In the genomic region with DNA sequence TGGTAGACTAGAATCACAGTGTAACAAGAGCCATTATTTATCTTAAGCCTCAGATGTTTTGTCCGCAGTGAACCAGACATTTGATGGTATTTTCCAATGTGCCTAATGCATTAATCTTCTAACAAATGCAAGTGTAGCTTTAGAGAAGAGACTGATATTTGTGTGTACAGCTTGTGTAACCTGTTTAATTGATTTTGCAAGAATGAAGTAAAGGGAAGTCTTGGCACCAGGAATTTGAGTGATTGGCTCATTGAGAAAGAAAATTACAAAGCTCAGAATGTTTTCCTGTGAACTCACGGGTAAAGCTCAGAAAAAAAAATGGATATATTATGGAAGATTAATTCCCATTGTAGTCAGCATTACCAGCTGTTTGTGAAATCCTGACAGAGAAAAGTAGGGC, we compare ENCODE assay signal across 19 cellular contexts.
"Had no signal": no experiment of that assay in that cellular context is flagged by ENCODE, and none has a peak within 500 bp of the region (broad histone marks: within the 10 kb centered on the region; RNA-seq: fewer than 3 reads in every experiment).

No MANE protein-coding gene starts in this region.

- DNase-seq: activated CD4-positive, alpha-beta memory T cell treated with anti-CD3 and anti-CD28 coated beads for 36 hours; activated CD4-positive, alpha-beta T cell treated with anti-CD3 and anti-CD28 coated beads for 48 hours; activated effector memory CD4-positive, alpha-beta T cell treated with Interleukin-2 at 50 U/mL for 16 hours; activated naive CD4-positive, alpha-beta T cell treated with anti-CD3 and anti-CD28 coated beads for 36 hours; activated naive CD8-positive, alpha-beta T cell treated with anti-CD3 and anti-CD28 coated beads, Interleukin-2, amount 10 ng/mL, durations not matched to agents 7 days and 5 days; activated T-cell treated with anti-CD3 and anti-CD28 coated beads, Interleukin-2, amount 50 U/mL, for 72 hours; amniotic stem cell; esophagus squamous epithelium; gastrocnemius medialis; hippocampal formation; kidney glomerular epithelial cell; left ventricle myocardium superior; pancreas; psoas muscle; spleen; stimulated activated CD4-positive, alpha-beta T cell treated with anti-CD3 and anti-CD28 coated beads, Interleukin-4, amount 100 ng/mL, for 1 hour; stimulated activated naive CD4-positive, alpha-beta T cell; T1000 had no signal

- ATAC-seq: activated T-cell treated with anti-CD3 and anti-CD28 coated beads, Interleukin-2, amount 50 U/mL, for 72 hours; gastrocnemius medialis; left ventricle myocardium superior; natural killer cell treated with Interleukin-12 subunit alpha and Interleukin-12 subunit beta and Interleukin-15 and Interleukin-18, amount 100 ng/mL, for 72 hours; psoas muscle had no signal
